ENCODE assay signal across 21 cellular contexts in the genomic region with DNA sequence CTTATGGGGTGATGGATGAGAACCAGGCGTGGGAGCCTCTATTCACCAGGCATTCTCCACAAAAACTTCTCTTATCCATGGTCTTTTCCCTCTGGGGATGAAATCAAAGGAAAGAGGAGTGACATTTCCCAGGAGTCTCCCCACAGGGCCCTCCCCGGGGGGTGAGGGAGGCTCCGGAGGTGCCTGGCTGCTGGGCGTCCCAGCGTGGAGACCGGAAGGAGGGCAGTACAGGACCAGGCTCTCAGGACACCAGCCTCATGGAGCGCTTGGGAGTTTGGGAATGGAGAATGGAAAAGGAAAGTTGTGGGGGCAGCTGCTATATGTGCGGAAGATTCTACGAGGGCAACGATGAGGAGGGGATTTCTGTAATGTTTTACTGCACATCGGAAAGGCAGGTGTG. TPM values are rescaled to one million over a fixed set of nuclear protein-coding genes. Genes with fewer than 3 reads are reported as not detected.
A peak's percentile ranks its signal among the peaks of the same experiment; 100 is the strongest.
DNase-seq lines count a peak whose midpoint lies in the region; ATAC-seq, FAIRE-seq and TF ChIP-seq lines count a peak whose summit lies in the region.
"Had no signal": no experiment of that assay in that cellular context is flagged by ENCODE, and none has a peak within 500 bp of the region (broad histone marks: within the 10 kb centered on the region; RNA-seq: fewer than 3 reads in every experiment).

No MANE protein-coding gene starts in this region.

- H2BK12ac ChIP-seq in neuronal stem cell (ENCODE audit: low read length): no peak overlapping the region

- no peak for FAIRE-seq in pancreas (lab: Jason Lieb, UNC)
- FAIRE-seq: G401.6, GM12892 had no signal

- POLR2A ChIA-PET in SK-N-SH (lab: Yijun Ruan, JAX): interaction anchor here (0.7 kb wide), 1 partner anchor 392 kb away, joined by 3 read pairs; no protein-coding TSS in a partner anchor

- no peak overlapping the region for H2AK5ac ChIP-seq in neuronal stem cell (ENCODE audit: low read depth, low read length)

- H3K9me2 ChIP-seq in SK-N-SH: no peaks in the 10 kb centered on the region

- no peaks in the 10 kb centered on the region for H3K9me3 Mint-ChIP-seq in endothelial cell (ENCODE audit: unreplicated experiment)
- H3K9me3 Mint-ChIP-seq: HFFc6 had no signal

- no peak overlapping the region for H3K23ac ChIP-seq in neuronal stem cell (ENCODE audit: low read depth, low read length, poor library complexity)

- no peak overlapping the region for H3K4ac ChIP-seq in neuronal stem cell (ENCODE audit: low read length)

- H3K27ac Mint-ChIP-seq in endothelial cell (ENCODE audit: unreplicated experiment): peak overlapping the region; percentile 42
- H3K27ac Mint-ChIP-seq: CD4-positive, alpha-beta memory T cell; HFFc6 had no signal

- no peak for ATAC-seq in SK-N-SH treated with all-trans-retinoic acid at 6 μM for 48 hours
- no peak for ATAC-seq in upper lobe of right lung
- no peak for ATAC-seq in pancreas

- no peaks in the 10 kb centered on the region for H3K36me3 ChIP-seq in SK-N-SH (replicated peaks in 1 of 2; ENCODE audit: control insufficient read depth in 1 of 2, insufficient read depth in 2 of 2, low read length in 1 of 2)
- no peaks in the 10 kb centered on the region for H3K36me3 ChIP-seq in neuronal stem cell (replicated peaks in 1 of 2; ENCODE audit: control insufficient read depth in 2 of 2, insufficient read depth in 2 of 2, low read length in 2 of 2)
- no peaks in the 10 kb centered on the region for H3K36me3 ChIP-seq in upper lobe of right lung
- H3K36me3 ChIP-seq in pancreas: no peaks in the 10 kb centered on the region

- no peaks in the 10 kb centered on the region for H3K79me1 ChIP-seq in neuronal stem cell (ENCODE audit: low read depth, low read length)

- no peak overlapping the region for H4K8ac ChIP-seq in neuronal stem cell (ENCODE audit: low read depth, low read length)

- no peak overlapping the region for H3K9ac ChIP-seq in SK-N-SH
- H3K9ac ChIP-seq in neuronal stem cell (ENCODE audit: low read depth, low read length, poor library complexity): no peak overlapping the region

- WGBS in SK-N-SH (ENCODE audit: low lambda C conversion rate): 77% methylated on average over 11 of the region's 11 CpGs
- no CpG with 5 or more reads among the region's 11 CpGs for WGBS in neuronal stem cell (ENCODE audit: extremely low coverage in 2 of 2, insufficient read length in 2 of 2, insufficient replicate concordance in 1 of 2), 2 donors
- WGBS in pancreas, 2 donors: 83 to 90% methylated on average over 11 of the region's 11 CpGs

- H3K27ac ChIP-seq in SK-N-SH (ENCODE audit: low read depth in 2 of 2, low read length in 1 of 2) (no peak overlapping the region), neuronal stem cell (replicated peaks; ENCODE audit: low read length) (no peak overlapping the region), upper lobe of right lung (no peak overlapping the region), pancreas (no peak overlapping the region)
- H3K27ac ChIP-seq: 22Rv1, HL-60 had no signal

- peak overlapping the region; percentile 84 for H2BK15ac ChIP-seq in neuronal stem cell (ENCODE audit: low read length)

- H4K20me1 ChIP-seq in SK-N-SH (ENCODE audit: insufficient read depth): no peaks in the 10 kb centered on the region

- H3K36me3 Mint-ChIP-seq in endothelial cell (ENCODE audit: low read depth, unreplicated experiment): no peaks in the 10 kb centered on the region
- H3K36me3 Mint-ChIP-seq: CD4-positive, alpha-beta memory T cell had no signal

- H3K4me3 ChIP-seq in SK-N-SH (ENCODE audit: low read depth in 2 of 2, low read length in 1 of 2) (no peak overlapping the region), neuronal stem cell (ENCODE audit: low read length in 2 of 2) (no peak overlapping the region), upper lobe of right lung (no peak overlapping the region), pancreas (no peak overlapping the region)

- H3K4me3 Mint-ChIP-seq in endothelial cell (ENCODE audit: unreplicated experiment): no peak overlapping the region
- H3K4me3 Mint-ChIP-seq: CD4-positive, alpha-beta memory T cell; HFFc6 had no signal

- intact Hi-C loops in upper lobe of right lung (cut with DNase I) (no loop called here), pancreas (cut with DNase I) (no loop called here)

- DNase-seq in SK-N-SH (peak; percentile 25), endothelial cell (ENCODE audit: low spot score) (no peak), neuronal stem cell (ENCODE audit: low spot score) (no peak), upper lobe of right lung (peak; percentile 40), activated T-cell treated with anti-CD3 and anti-CD28 coated beads for 4 hours (no peak), pancreas (no peak), GM03348 (ENCODE audit: low spot score) (no peak)
- DNase-seq: C1 segment of cervical spinal cord; CD4-positive, alpha-beta memory T cell; DMS153; DMS79 treated with DMSO at 0.1 percent for 48 hours; EL; HCEC 1CT; HFFc6 had no signal

- H4K91ac ChIP-seq in neuronal stem cell (ENCODE audit: low read depth, low read length, poor library complexity): no peak overlapping the region

- no peak overlapping the region for H3K18ac ChIP-seq in neuronal stem cell (ENCODE audit: low read length)

- H2BK120ac ChIP-seq in neuronal stem cell (ENCODE audit: low read depth, low read length): no peak overlapping the region

- H2AFZ ChIP-seq in SK-N-SH (ENCODE audit: low read depth) (no peak overlapping the region), neuronal stem cell (ENCODE audit: low read length) (no peak overlapping the region)

- H3K27me3 Mint-ChIP-seq in endothelial cell (ENCODE audit: unreplicated experiment): peaks cover 8% of the 10 kb centered on the region

- CTCF ChIA-PET in SK-N-SH (lab: Yijun Ruan, JAX): interaction anchor here (6.0 to 18.4 kb wide), 2 partner anchors 14 to 120 kb away, joined by 81 to 944 read pairs; no protein-coding TSS in a partner anchor

- no peak overlapping the region for H3K4me2 ChIP-seq in SK-N-SH
- no peak overlapping the region for H3K4me2 ChIP-seq in neuronal stem cell (ENCODE audit: insufficient read depth, low read length, poor library complexity, severe bottlenecking)

- H3K27me3 ChIP-seq in SK-N-SH (ENCODE audit: insufficient read depth) (peaks cover 35% of the 10 kb centered on the region), neuronal stem cell (ENCODE audit: control insufficient read depth in 3 of 3, insufficient read depth in 3 of 3, low read depth in 1 of 3, low read length in 3 of 3) (peaks cover 0 to 51% (median 3%) of the 10 kb centered on the region in 3 experiments), upper lobe of right lung (peaks cover 4% of the 10 kb centered on the region), pancreas (no peaks in the 10 kb centered on the region)

- peaks cover 14% of the 10 kb centered on the region for H3K4me1 Mint-ChIP-seq in endothelial cell (ENCODE audit: unreplicated experiment)

- H3K9me3 ChIP-seq in SK-N-SH (no peaks in the 10 kb centered on the region), neuronal stem cell (replicated peaks in 1 of 2; ENCODE audit: control insufficient read depth in 2 of 2, insufficient read depth in 1 of 2, low read depth in 1 of 2, low read length in 2 of 2) (peaks cover 0 to 10% of the 10 kb centered on the region in 2 donors), upper lobe of right lung (no peaks in the 10 kb centered on the region), pancreas (no peaks in the 10 kb centered on the region)

- TF ChIP-seq CTCF in SK-N-SH (IDR thresholded peaks at IDR 0.05) (no peak), endothelial cell (IDR thresholded peaks at IDR 0.05; ENCODE audit: unreplicated experiment) (no peak), upper lobe of right lung (IDR thresholded peaks at IDR 0.05) (no peak), pancreas (IDR thresholded peaks at IDR 0.05) (no peak)

- no peaks in the 10 kb centered on the region for H3K79me2 ChIP-seq in SK-N-SH (ENCODE audit: insufficient read depth)

- peak overlapping the region; percentile 67 for H2BK5ac ChIP-seq in neuronal stem cell (ENCODE audit: low read length)

- TF ChIP-seq RAD21 in SK-N-SH (IDR thresholded peaks at IDR 0.05; ENCODE audit: low read length): no peak

- no peaks in the 10 kb centered on the region for H3F3A ChIP-seq in SK-N-SH (replicated peaks; ENCODE audit: insufficient read depth)

- H3K14ac ChIP-seq in neuronal stem cell (ENCODE audit: low read length): no peak overlapping the region

- H3K4me1 ChIP-seq in SK-N-SH (ENCODE audit: control insufficient read depth in 1 of 2, insufficient read depth in 2 of 2, low read depth in 1 of 2, low read length in 1 of 2) (peaks cover 0 to 18% of the 10 kb centered on the region in 2 experiments; a peak in 1 of 4 replicates), neuronal stem cell (ENCODE audit: control insufficient read depth in 2 of 2, insufficient read depth in 1 of 2, low read depth in 1 of 2, low read length in 2 of 2) (peaks cover 17 to 18% of the 10 kb centered on the region in 2 donors), upper lobe of right lung (peaks cover 18% of the 10 kb centered on the region), pancreas (peaks cover 0 to 1% (median under 1%) of the 10 kb centered on the region in 3 donors)

- no peak for TF ChIP-seq EP300 in SK-N-SH (IDR thresholded peaks at IDR 0.05; ENCODE audit: borderline replicate concordance in 1 of 2, low read depth in 1 of 2, low read length in 1 of 2)

TF ChIP-seq in SK-N-SH, 30 proteins besides CTCF, POLR2A, EP300 and RAD21 (continues in another document):
- TF ChIP-seq MXI1 (IDR thresholded peaks at IDR 0.05; ENCODE audit: low read depth, low read length) (no peak), GATA2 (CRISPR knock-in tag; IDR thresholded peaks at IDR 0.05) (no peak)

TF ChIP-seq in SK-N-SH treated with all-trans-retinoic acid at 6 μM for 48 hours, 23 proteins besides CTCF, POLR2A, EP300 and RAD21 (continues in another document):
- TF ChIP-seq TCF4 (CRISPR knock-in tag; IDR thresholded peaks at IDR 0.05; ENCODE audit: borderline replicate concordance) (no peak), ZNF70 (CRISPR knock-in tag; IDR thresholded peaks at IDR 0.05) (no peak), SNAI2 (CRISPR knock-in tag; IDR thresholded peaks at IDR 0.05) (no peak), OSR1 (CRISPR knock-in tag; IDR thresholded peaks at IDR 0.05) (no peak), ZNF8 (CRISPR knock-in tag; IDR thresholded peaks at IDR 0.05) (no peak), PPARA (CRISPR knock-in tag; IDR thresholded peaks at IDR 0.05; ENCODE audit: borderline replicate concordance) (no peak), ZNF565 (CRISPR knock-in tag; conservative IDR thresholded peaks at IDR 0.05; ENCODE audit: low read depth) (no peak), RARB (CRISPR knock-in tag; IDR thresholded peaks at IDR 0.05) (no peak)

RNA-seq across cellular contexts. Expression of a gene that starts 22.1 kb away (rescaled TPM):
- polyA plus RNA-seq in SK-N-SH (2012; rRNA removed) (not detected in 2 replicates), pancreas (under 1 TPM in 1 of 2 donors, not detected in 1; 0.23 TPM)
- polyA plus RNA-seq in SK-N-SH (2012; cell fraction: cytosol; rRNA removed): not detected in 2 replicates
- not detected in 2 replicates for polyA plus RNA-seq in SK-N-SH (2012; cell fraction: nucleus; rRNA removed)
- total RNA-seq in endothelial cell (ENCODE audit: unreplicated experiment) (not detected), upper lobe of right lung (not detected), pancreas (under 1 TPM in 4 of 6 donors, not detected in 2; 0.19 to 0.62 (median 0.41) TPM)
- not detected for polyA plus RNA-seq in neuronal stem cell (2013, experiment 1 of 2)
- not detected for polyA plus RNA-seq in neuronal stem cell (2013, experiment 2 of 2)
- total RNA-seq: A673; CD4-positive, alpha-beta memory T cell; H4; HFFc6 had no signal
- polyA plus RNA-seq: CD4-positive, alpha-beta memory T cell had no signal

Comparison
In these comparisons a context has a peak if more than half of its experiments do, and no peak if none do; other contexts are left out.
1. DNase-seq: peak in SK-N-SH (single experiment) and upper lobe of right lung (single experiment); none in endothelial cell (single experiment), neuronal stem cell (single experiment), activated T-cell treated with anti-CD3 and anti-CD28 coated beads for 4 hours (single experiment), pancreas (0 of 6) and GM03348 (single experiment).